In the genomic region with DNA sequence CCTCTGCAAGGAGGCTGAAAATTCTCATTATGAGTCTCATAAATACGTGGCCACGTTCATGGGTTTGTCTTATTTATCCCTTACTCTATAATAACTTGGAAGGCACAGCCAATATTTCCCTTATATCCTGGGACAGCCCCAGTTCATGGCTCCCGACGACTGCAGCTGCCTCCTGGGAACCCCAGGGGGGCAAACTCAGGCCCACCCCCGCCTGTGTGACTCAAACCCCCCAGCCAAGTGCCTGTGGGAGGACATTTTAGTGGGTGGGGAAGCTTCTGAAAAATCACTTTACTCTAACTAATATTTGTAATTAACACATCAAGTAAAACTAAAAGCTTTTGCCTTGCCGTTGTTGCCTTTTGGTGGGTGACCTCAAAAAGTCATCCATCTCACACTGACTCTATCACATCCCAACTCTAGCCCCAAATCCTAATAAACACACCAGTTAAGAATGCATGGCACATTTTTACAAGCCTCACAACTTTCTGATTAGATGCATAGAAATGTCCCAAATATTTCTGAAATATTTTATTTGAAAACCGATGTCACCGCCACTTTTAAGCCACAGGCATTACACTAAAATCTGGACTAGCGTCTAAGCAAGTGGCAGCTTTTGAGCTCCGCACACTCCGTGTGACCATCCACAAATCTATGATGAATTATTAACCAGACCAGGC, we compare ENCODE assay signal across 11 cellular contexts. TPM values are rescaled to one million over a fixed set of nuclear protein-coding genes. Genes with fewer than 3 reads are reported as not detected.
A peak's percentile ranks its signal among the peaks of the same experiment; 100 is the strongest.
DNase-seq lines count a peak whose midpoint lies in the region; ATAC-seq and TF ChIP-seq lines count a peak whose summit lies in the region.
"Had no signal": no experiment of that assay in that cellular context is flagged by ENCODE, and none has a peak within 500 bp of the region (broad histone marks: within the 10 kb centered on the region; RNA-seq: fewer than 3 reads in every experiment).

No MANE protein-coding gene starts in this region.

- H3K27me3 Mint-ChIP-seq in WTC11 (ENCODE audit: low read depth): no peaks in the 10 kb centered on the region

- H3K27me3 ChIP-seq in layer of hippocampus (ENCODE audit: control insufficient read depth, insufficient read depth, low read length) (no peaks in the 10 kb centered on the region), dorsolateral prefrontal cortex (no peaks in the 10 kb centered on the region)

- peak overlapping the region; percentile 38 for H3K27ac ChIP-seq in layer of hippocampus (ENCODE audit: low read depth, low read length)
- H3K27ac ChIP-seq in dorsolateral prefrontal cortex: peak overlapping the region in 23 of 59 donors; percentile 3 to 73 (median 47)

- no peaks in the 10 kb centered on the region; the same call in 1 of the 2 replicates for H3K36me3 Mint-ChIP-seq in WTC11

- DNase-seq in HCEC 1CT (peak; percentile 7), WTC11 (ENCODE audit: low spot score) (peak; percentile 5), DMS153 (lab: John Stamatoyannopoulos, UW) (no peak), GM10266 (ENCODE audit: extremely low spot score) (no peak), NCI-H1048 (lab: John Stamatoyannopoulos, UW) (no peak), dorsolateral prefrontal cortex (no peak)
- DNase-seq in stimulated activated naive CD8-positive, alpha-beta T cell treated with anti-CD3 and anti-CD28 coated beads, Interleukin-15, Interleukin-2, amounts not matched to agents 100 U/mL and 50 U/mL, for 24 hours: peak; percentile 33
- DNase-seq: activated CD4-positive, alpha-beta T cell treated with anti-CD3 and anti-CD28 coated beads for 4 hours; MV-4-11; stimulated activated CD4-positive, alpha-beta T cell treated with anti-CD3 and anti-CD28 coated beads, Interleukin-4, amount 100 ng/mL, for 1 hour had no signal

- peak overlapping the region; percentile 57; the same call in 1 of the 2 replicates for H3K4me3 Mint-ChIP-seq in WTC11

- H3K4me1 Mint-ChIP-seq in WTC11: peaks cover 48% of the 10 kb centered on the region

- intact Hi-C loops in dorsolateral prefrontal cortex (cut with DNase I): no loop called here

- TF ChIP-seq CTCF in WTC11 (IDR thresholded peaks at IDR 0.05): no peak
- no peak for TF ChIP-seq CTCF in GM10266 (IDR thresholded peaks at IDR 0.05; ENCODE audit: control insufficient read depth, insufficient read depth, low read depth, missing control alignments)
- no peak for TF ChIP-seq CTCF in dorsolateral prefrontal cortex (IDR thresholded peaks at IDR 0.05 in 54 of 56, conservative IDR thresholded peaks at IDR 0.05 in 2 of 56; ENCODE audit: low read depth in 1 of 56, partially characterized antibody in 56 of 56)

- POLR2A ChIA-PET in WTC11 (lab: Charles Lee): interaction anchor here (0.6 kb wide), 3 partner anchors 293 to 1218 kb away, joined by 3 to 4 read pairs (median 4); no protein-coding TSS in a partner anchor

- H3K4me3 ChIP-seq in dorsolateral prefrontal cortex: peak overlapping the region in 1 of 59 donors; percentile 29

- ATAC-seq in WTC11: no peak
- no peak for ATAC-seq in stimulated activated naive CD8-positive, alpha-beta T cell treated with anti-CD3 and anti-CD28 coated beads, Interleukin-15, Interleukin-2, amounts not matched to agents 100 U/mL and 50 U/mL, for 24 hours

- H3K9me3 Mint-ChIP-seq in WTC11: no peaks in the 10 kb centered on the region; the same call in 1 of the 2 replicates

- CTCF ChIA-PET in WTC11 (lab: Charles Lee): interaction anchor here (0.7 kb wide), 1 partner anchor 17 kb away, joined by 3 read pairs; no protein-coding TSS in a partner anchor

- peak overlapping the region; percentile 84 for H3K27ac Mint-ChIP-seq in WTC11

TF ChIP-seq in WTC11, 78 proteins besides CTCF, POLR2A, EP300 and RAD21:
- TF ChIP-seq SP1 (CRISPR knock-in tag; conservative IDR thresholded peaks at IDR 0.05): no peak
- no peak for TF ChIP-seq NR1H2 (CRISPR knock-in tag; IDR thresholded peaks at IDR 0.05)
- no peak for TF ChIP-seq TP53 (CRISPR knock-in tag; IDR thresholded peaks at IDR 0.05)
- no peak for TF ChIP-seq IRF2 (CRISPR knock-in tag; IDR thresholded peaks at IDR 0.05; ENCODE audit: borderline replicate concordance, low read depth)
- TF ChIP-seq JUN (CRISPR knock-in tag; IDR thresholded peaks at IDR 0.05): no peak
- TF ChIP-seq ZBTB21 (CRISPR knock-in tag; IDR thresholded peaks at IDR 0.05; ENCODE audit: borderline replicate concordance): no peak
- TF ChIP-seq ZNF263 (CRISPR knock-in tag; IDR thresholded peaks at IDR 0.05; ENCODE audit: low read depth): no peak
- no peak for TF ChIP-seq ESRRA (CRISPR knock-in tag; IDR thresholded peaks at IDR 0.05; ENCODE audit: borderline replicate concordance)
- TF ChIP-seq CREB1 (CRISPR knock-in tag; IDR thresholded peaks at IDR 0.05): no peak
- TF ChIP-seq, protein P1, sequence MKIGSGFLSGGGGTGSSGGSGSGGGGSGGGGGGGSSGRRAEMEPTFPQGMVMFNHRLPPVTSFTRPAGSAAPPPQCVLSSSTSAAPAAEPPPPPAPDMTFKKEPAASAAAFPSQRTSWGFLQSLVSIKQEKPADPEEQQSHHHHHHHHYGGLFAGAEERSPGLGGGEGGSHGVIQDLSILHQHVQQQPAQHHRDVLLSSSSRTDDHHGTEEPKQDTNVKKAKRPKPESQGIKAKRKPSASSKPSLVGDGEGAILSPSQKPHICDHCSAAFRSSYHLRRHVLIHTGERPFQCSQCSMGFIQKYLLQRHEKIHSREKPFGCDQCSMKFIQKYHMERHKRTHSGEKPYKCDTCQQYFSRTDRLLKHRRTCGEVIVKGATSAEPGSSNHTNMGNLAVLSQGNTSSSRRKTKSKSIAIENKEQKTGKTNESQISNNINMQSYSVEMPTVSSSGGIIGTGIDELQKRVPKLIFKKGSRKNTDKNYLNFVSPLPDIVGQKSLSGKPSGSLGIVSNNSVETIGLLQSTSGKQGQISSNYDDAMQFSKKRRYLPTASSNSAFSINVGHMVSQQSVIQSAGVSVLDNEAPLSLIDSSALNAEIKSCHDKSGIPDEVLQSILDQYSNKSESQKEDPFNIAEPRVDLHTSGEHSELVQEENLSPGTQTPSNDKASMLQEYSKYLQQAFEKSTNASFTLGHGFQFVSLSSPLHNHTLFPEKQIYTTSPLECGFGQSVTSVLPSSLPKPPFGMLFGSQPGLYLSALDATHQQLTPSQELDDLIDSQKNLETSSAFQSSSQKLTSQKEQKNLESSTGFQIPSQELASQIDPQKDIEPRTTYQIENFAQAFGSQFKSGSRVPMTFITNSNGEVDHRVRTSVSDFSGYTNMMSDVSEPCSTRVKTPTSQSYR (CRISPR knock-in tag; IDR thresholded peaks at IDR 0.05): no peak
- TF ChIP-seq TCF7 (CRISPR knock-in tag; IDR thresholded peaks at IDR 0.05; ENCODE audit: low read depth): no peak
- TF ChIP-seq, protein P2, sequence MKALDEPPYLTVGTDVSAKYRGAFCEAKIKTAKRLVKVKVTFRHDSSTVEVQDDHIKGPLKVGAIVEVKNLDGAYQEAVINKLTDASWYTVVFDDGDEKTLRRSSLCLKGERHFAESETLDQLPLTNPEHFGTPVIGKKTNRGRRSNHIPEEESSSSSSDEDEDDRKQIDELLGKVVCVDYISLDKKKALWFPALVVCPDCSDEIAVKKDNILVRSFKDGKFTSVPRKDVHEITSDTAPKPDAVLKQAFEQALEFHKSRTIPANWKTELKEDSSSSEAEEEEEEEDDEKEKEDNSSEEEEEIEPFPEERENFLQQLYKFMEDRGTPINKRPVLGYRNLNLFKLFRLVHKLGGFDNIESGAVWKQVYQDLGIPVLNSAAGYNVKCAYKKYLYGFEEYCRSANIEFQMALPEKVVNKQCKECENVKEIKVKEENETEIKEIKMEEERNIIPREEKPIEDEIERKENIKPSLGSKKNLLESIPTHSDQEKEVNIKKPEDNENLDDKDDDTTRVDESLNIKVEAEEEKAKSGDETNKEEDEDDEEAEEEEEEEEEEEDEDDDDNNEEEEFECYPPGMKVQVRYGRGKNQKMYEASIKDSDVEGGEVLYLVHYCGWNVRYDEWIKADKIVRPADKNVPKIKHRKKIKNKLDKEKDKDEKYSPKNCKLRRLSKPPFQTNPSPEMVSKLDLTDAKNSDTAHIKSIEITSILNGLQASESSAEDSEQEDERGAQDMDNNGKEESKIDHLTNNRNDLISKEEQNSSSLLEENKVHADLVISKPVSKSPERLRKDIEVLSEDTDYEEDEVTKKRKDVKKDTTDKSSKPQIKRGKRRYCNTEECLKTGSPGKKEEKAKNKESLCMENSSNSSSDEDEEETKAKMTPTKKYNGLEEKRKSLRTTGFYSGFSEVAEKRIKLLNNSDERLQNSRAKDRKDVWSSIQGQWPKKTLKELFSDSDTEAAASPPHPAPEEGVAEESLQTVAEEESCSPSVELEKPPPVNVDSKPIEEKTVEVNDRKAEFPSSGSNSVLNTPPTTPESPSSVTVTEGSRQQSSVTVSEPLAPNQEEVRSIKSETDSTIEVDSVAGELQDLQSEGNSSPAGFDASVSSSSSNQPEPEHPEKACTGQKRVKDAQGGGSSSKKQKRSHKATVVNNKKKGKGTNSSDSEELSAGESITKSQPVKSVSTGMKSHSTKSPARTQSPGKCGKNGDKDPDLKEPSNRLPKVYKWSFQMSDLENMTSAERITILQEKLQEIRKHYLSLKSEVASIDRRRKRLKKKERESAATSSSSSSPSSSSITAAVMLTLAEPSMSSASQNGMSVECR (CRISPR knock-in tag; IDR thresholded peaks at IDR 0.05; ENCODE audit: borderline replicate concordance): no peak

RNA-seq across cellular contexts. Expression of gene RASA3, which starts 14.2 kb away (rescaled TPM):
- 16.5 to 22.3 TPM (median 16.9 TPM) in 3 replicates for total RNA-seq in WTC11 (2021)
- total RNA-seq in dorsolateral prefrontal cortex: 10 to 100 TPM; 31.0 to 93.4 (median 44.7) TPM

Comparison
In these comparisons a context has a peak if more than half of its experiments do, and no peak if none do; other contexts are left out.
1. DNase-seq: peak in HCEC 1CT (single experiment), WTC11 (single experiment) and stimulated activated naive CD8-positive, alpha-beta T cell treated with anti-CD3 and anti-CD28 coated beads, Interleukin-15, Interleukin-2, amounts not matched to agents 100 U/mL and 50 U/mL, for 24 hours (single experiment); none in DMS153 (single experiment), GM10266 (single experiment), NCI-H1048 (single experiment) and dorsolateral prefrontal cortex (0 of 10).